In the genomic region with DNA sequence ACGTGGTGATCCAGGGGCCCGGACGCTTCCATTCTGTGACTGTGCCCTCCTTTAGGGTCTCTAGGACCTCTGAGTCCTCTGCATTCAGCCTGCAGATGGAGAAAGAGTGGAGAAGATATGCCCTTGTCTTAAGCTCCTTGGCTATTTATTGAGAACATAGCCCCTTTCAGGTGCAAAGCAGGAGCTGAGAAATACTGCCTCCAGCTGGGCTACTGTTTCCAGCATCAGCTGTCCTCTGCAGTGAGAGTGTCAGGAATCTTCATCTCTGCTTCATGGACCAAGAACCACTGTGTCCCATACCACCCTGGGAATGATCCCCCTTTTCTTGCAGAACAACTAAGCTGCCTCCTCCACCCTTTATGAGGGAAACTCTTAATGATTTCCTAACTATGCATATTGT, we compare ENCODE assay signal across 21 cellular contexts. TPM values are rescaled to one million over a fixed set of nuclear protein-coding genes. Genes with fewer than 3 reads are reported as not detected.
DNase-seq lines count a peak whose midpoint lies in the region; ATAC-seq, FAIRE-seq and TF ChIP-seq lines count a peak whose summit lies in the region.
"Had no signal": no experiment of that assay in that cellular context is flagged by ENCODE, and none has a peak within 500 bp of the region (broad histone marks: within the 10 kb centered on the region; RNA-seq: fewer than 3 reads in every experiment).

No MANE protein-coding gene starts in this region.

- H3K14ac ChIP-seq in H1 (ENCODE audit: insufficient read length) = no peak overlapping the region

- DNase-seq in GM10266 (ENCODE audit: extremely low spot score) (no peak), H1 (ENCODE audit: low read depth in 1 of 2, low spot score in 2 of 2) (no peak), mesendoderm (peak; percentile 4), OCI-M1 (lab: John Stamatoyannopoulos, UW) (no peak), coronary artery (ENCODE audit: low spot score) (no peak)
- DNase-seq in activated CD8-positive, alpha-beta memory T cell treated with anti-CD3 and anti-CD28 coated beads, Interleukin-2, amount 10 ng/mL, durations not matched to agents 7 days and 5 days = no peak
- DNase-seq: AML-193; Caco-2; CD4-positive, alpha-beta T cell; GM23248; HCEC 1CT had no signal

- H2BK120ac ChIP-seq in H1 (replicated peaks; ENCODE audit: low read depth, low read length) (no peak overlapping the region), mesendoderm (ENCODE audit: low read depth, low read length) (no peak overlapping the region)

- H2BK20ac ChIP-seq in H1 (ENCODE audit: low read length) = no peak overlapping the region

- H4K5ac ChIP-seq in H1 (ENCODE audit: insufficient read length, low read depth, low read length) = no peak overlapping the region
- no peak overlapping the region for H4K5ac ChIP-seq in mesendoderm (ENCODE audit: low read length)

- H3K36me3 ChIP-seq in Loucy (ENCODE audit: insufficient read depth, low read length) (no peaks in the 10 kb centered on the region), H1 (ENCODE audit: control insufficient read depth in 2 of 4, insufficient read depth in 4 of 4, low read length in 3 of 4) (no peaks in the 10 kb centered on the region), mesendoderm (ENCODE audit: control insufficient read depth, insufficient read depth, low read length) (no peaks in the 10 kb centered on the region)

- H3K23ac ChIP-seq in H1 (ENCODE audit: insufficient read length) (no peak overlapping the region), mesendoderm (ENCODE audit: low read length) (no peak overlapping the region)

- TF ChIP-seq CTCF in GM10266 (IDR thresholded peaks at IDR 0.05; ENCODE audit: control insufficient read depth, insufficient read depth, low read depth, missing control alignments) (peak; percentile 13), Loucy (conservative IDR thresholded peaks at IDR 0.05; ENCODE audit: low read length) (peak; percentile 23), H1 (IDR thresholded peaks at IDR 0.05; ENCODE audit: control extremely low read depth in 1 of 3, insufficient read depth in 1 of 3, low read depth in 1 of 3, low read length in 3 of 3) (no peak), coronary artery (IDR thresholded peaks at IDR 0.05) (no peak)

- H2BK15ac ChIP-seq in H1 (ENCODE audit: low read length) = no peak overlapping the region
- H2BK15ac ChIP-seq in mesendoderm (replicated peaks; ENCODE audit: low read depth) = no peak overlapping the region

- H3K9ac ChIP-seq in Loucy (ENCODE audit: low read depth, low read length, poor library complexity, severe bottlenecking) (no peak overlapping the region), H1 (replicated peaks in 1 of 4; ENCODE audit: extremely low read depth in 1 of 4, low read depth in 3 of 4, low read length in 3 of 4) (no peak overlapping the region), mesendoderm (ENCODE audit: low read length) (no peak overlapping the region)
- H3K9ac ChIP-seq: GM23248 had no signal

- H3K9me2 ChIP-seq in Loucy (replicated peaks; ENCODE audit: low read depth, low read length) = no peaks in the 10 kb centered on the region

- H2BK12ac ChIP-seq in H1 (ENCODE audit: low read depth, low read length) = no peak overlapping the region

- 95% methylated on average over 3 of the region's 3 CpGs; no CpG with 5 or more reads in 1 of the 2 experiments for WGBS in H1 (ENCODE audit: extremely low coverage in 1 of 2, insufficient coverage in 1 of 2, insufficient read length in 1 of 2, insufficient replicate concordance in 2 of 2, low coverage in 1 of 2, low lambda C conversion rate in 2 of 2, missing lambda C conversion rate in 1 of 2), 2 experiments
- no CpG with 5 or more reads among the region's 3 CpGs for WGBS in mesendoderm (ENCODE audit: extremely low coverage, insufficient coverage, low lambda C conversion rate)

- H3K9me3 ChIP-seq in Loucy (ENCODE audit: insufficient read depth, low read depth, low read length) (no peaks in the 10 kb centered on the region), H1 (ENCODE audit: insufficient read depth in 2 of 2, low read depth in 1 of 2, low read length in 1 of 2) (no peaks in the 10 kb centered on the region)
- H3K9me3 ChIP-seq: A549, Caco-2 had no signal

- POLR2A ChIA-PET in H1 (lab: Charles Lee; ENCODE audit: partially characterized antibody) = no interaction called here

- no peaks in the 10 kb centered on the region for H3K79me1 ChIP-seq in H1 (ENCODE audit: low read depth, low read length)
- no peaks in the 10 kb centered on the region for H3K79me1 ChIP-seq in mesendoderm (ENCODE audit: low read length)

- no peak overlapping the region for H2BK5ac ChIP-seq in H1 (ENCODE audit: low read depth, low read length)
- no peak overlapping the region for H2BK5ac ChIP-seq in mesendoderm (ENCODE audit: low read length)

- H3K4ac ChIP-seq in H1 (replicated peaks; ENCODE audit: insufficient read length, low read depth, low read length) (no peak overlapping the region), mesendoderm (ENCODE audit: low read depth, low read length) (no peak overlapping the region)

- H2AK5ac ChIP-seq in H1 (ENCODE audit: low read depth, low read length) = no peak overlapping the region
- no peak overlapping the region for H2AK5ac ChIP-seq in mesendoderm (ENCODE audit: low read length)

- FAIRE-seq in H1 (lab: Jason Lieb, UNC) = no peak
- FAIRE-seq: A549, D721Med, G401.6, GM12892, GM18507, HepG2 had no signal

- H3K27ac Mint-ChIP-seq in activated CD8-positive, alpha-beta memory T cell treated with anti-CD3 and anti-CD28 coated beads, Interleukin-2, amount 10 ng/mL, durations not matched to agents 7 days and 5 days = no peak overlapping the region
- H3K27ac Mint-ChIP-seq: CD4-positive, alpha-beta T cell; IgD-negative memory B cell had no signal

- peak; percentile 28 to 32; a peak in 1 of 4 replicates for TF ChIP-seq RAD21 in H1 (IDR thresholded peaks at IDR 0.05 in 1 of 2, conservative IDR thresholded peaks at IDR 0.05 in 1 of 2; ENCODE audit: low read depth in 2 of 2, low read length in 2 of 2)

- H3K18ac ChIP-seq in H1 (ENCODE audit: extremely low read depth, low read length) = no peak overlapping the region; the same call in 1 of the 2 replicates
- no peak overlapping the region for H3K18ac ChIP-seq in mesendoderm (ENCODE audit: low read length)

- peaks cover 5% of the 10 kb centered on the region for H3K27me3 Mint-ChIP-seq in activated CD8-positive, alpha-beta memory T cell treated with anti-CD3 and anti-CD28 coated beads, Interleukin-2, amount 10 ng/mL, durations not matched to agents 7 days and 5 days
- H3K27me3 Mint-ChIP-seq: CD4-positive, alpha-beta T cell; IgD-negative memory B cell had no signal

- no peak overlapping the region for H3K4me3 ChIP-seq in Loucy (ENCODE audit: low read length, poor library complexity, severe bottlenecking)
- no peak overlapping the region for H3K4me3 ChIP-seq in H1 (ENCODE audit: extremely low read depth in 1 of 4, insufficient read depth in 2 of 4, low read depth in 3 of 4, low read length in 4 of 4)
- H3K4me3 ChIP-seq in mesendoderm (ENCODE audit: low read length) = no peak overlapping the region
- H3K4me3 ChIP-seq in coronary artery = no peak overlapping the region
- H3K4me3 ChIP-seq: A549, GM23248 had no signal

- H3F3A ChIP-seq in Loucy (ENCODE audit: low read depth) = no peaks in the 10 kb centered on the region

- no peaks in the 10 kb centered on the region for H3K4me1 Mint-ChIP-seq in activated CD8-positive, alpha-beta memory T cell treated with anti-CD3 and anti-CD28 coated beads, Interleukin-2, amount 10 ng/mL, durations not matched to agents 7 days and 5 days
- H3K4me1 Mint-ChIP-seq: IgD-negative memory B cell had no signal

- ATAC-seq in activated CD8-positive, alpha-beta memory T cell treated with anti-CD3 and anti-CD28 coated beads, Interleukin-2, amount 10 ng/mL, durations not matched to agents 7 days and 5 days = no peak
- ATAC-seq: HepG2 had no signal

- no peaks in the 10 kb centered on the region for H3K9me3 Mint-ChIP-seq in activated CD8-positive, alpha-beta memory T cell treated with anti-CD3 and anti-CD28 coated beads, Interleukin-2, amount 10 ng/mL, durations not matched to agents 7 days and 5 days (ENCODE audit: low read depth)
- H3K9me3 Mint-ChIP-seq: CD4-positive, alpha-beta T cell had no signal

- no peaks in the 10 kb centered on the region for H4K20me1 ChIP-seq in Loucy (ENCODE audit: insufficient read depth, low read length, poor library complexity, severe bottlenecking)
- H4K20me1 ChIP-seq in H1 (replicated peaks in 1 of 2; ENCODE audit: control insufficient read depth in 1 of 2, insufficient read depth in 2 of 2, low read length in 2 of 2) = no peaks in the 10 kb centered on the region

- no peak for TF ChIP-seq EP300 in H1 (IDR thresholded peaks at IDR 0.05; ENCODE audit: borderline replicate concordance in 1 of 2, low read depth in 2 of 2, low read length in 2 of 2)

- H2AFZ ChIP-seq in Loucy (ENCODE audit: low read length) (peak overlapping the region; percentile 41), H1 (ENCODE audit: low read length) (no peak overlapping the region)
- H2AFZ ChIP-seq: GM23248 had no signal

- TF ChIP-seq POLR2A in H1 (IDR thresholded peaks at IDR 0.05; ENCODE audit: control extremely low read depth in 1 of 2, low read depth in 2 of 2, low read length in 2 of 2) = no peak

- no peak overlapping the region for H3K4me3 Mint-ChIP-seq in activated CD8-positive, alpha-beta memory T cell treated with anti-CD3 and anti-CD28 coated beads, Interleukin-2, amount 10 ng/mL, durations not matched to agents 7 days and 5 days
- H3K4me3 Mint-ChIP-seq: CD4-positive, alpha-beta T cell; IgD-negative memory B cell had no signal

- no peaks in the 10 kb centered on the region for H3K36me3 Mint-ChIP-seq in activated CD8-positive, alpha-beta memory T cell treated with anti-CD3 and anti-CD28 coated beads, Interleukin-2, amount 10 ng/mL, durations not matched to agents 7 days and 5 days

- H3K79me2 ChIP-seq in Loucy (ENCODE audit: insufficient read depth, low read length) = no peaks in the 10 kb centered on the region
- H3K79me2 ChIP-seq in H1 (ENCODE audit: control insufficient read depth in 1 of 2, insufficient read depth in 2 of 2, low read length in 2 of 2) = no peaks in the 10 kb centered on the region
- no peaks in the 10 kb centered on the region for H3K79me2 ChIP-seq in mesendoderm (ENCODE audit: control insufficient read depth, insufficient read depth, low read length)

- no peaks in the 10 kb centered on the region for H3K27me3 ChIP-seq in Loucy (ENCODE audit: insufficient read depth, low read length, poor library complexity, severe bottlenecking)
- H3K27me3 ChIP-seq in H1 (replicated peaks in 1 of 4; ENCODE audit: control insufficient read depth in 3 of 4, extremely low read depth in 1 of 4, insufficient read depth in 3 of 4, low read length in 3 of 4) = no peaks in the 10 kb centered on the region
- no peaks in the 10 kb centered on the region for H3K27me3 ChIP-seq in mesendoderm (ENCODE audit: insufficient read depth, low read length, poor library complexity)

- H3K4me1 ChIP-seq in Loucy (ENCODE audit: insufficient read depth, low read length, poor library complexity, severe bottlenecking) (no peaks in the 10 kb centered on the region), H1 (replicated peaks in 1 of 4; ENCODE audit: control insufficient read depth in 3 of 4, insufficient read depth in 4 of 4, low read length in 3 of 4) (peaks cover 0 to 3% (median 0%) of the 10 kb centered on the region in 4 experiments; a peak in 1 of 7 replicates), mesendoderm (ENCODE audit: control insufficient read depth, low read depth, low read length) (no peaks in the 10 kb centered on the region)
- H3K4me1 ChIP-seq: A549, Caco-2 had no signal

- no peaks in the 10 kb centered on the region for H3K23me2 ChIP-seq in H1 (ENCODE audit: low read depth, low read length)

- H4K8ac ChIP-seq in H1 (ENCODE audit: extremely low read depth, insufficient read depth, low read length) (no peak overlapping the region), mesendoderm (ENCODE audit: low read depth, low read length) (no peak overlapping the region)

- H3K4me2 ChIP-seq in Loucy (ENCODE audit: low read depth, low read length, poor library complexity, severe bottlenecking) (no peak overlapping the region), H1 (ENCODE audit: insufficient read depth in 1 of 2, low read depth in 2 of 2, low read length in 2 of 2) (no peak overlapping the region), mesendoderm (ENCODE audit: low read length) (no peak overlapping the region)
- H3K4me2 ChIP-seq: A549 had no signal

- H4K91ac ChIP-seq in H1 (replicated peaks; ENCODE audit: insufficient read length, low read length) = no peak overlapping the region

- CTCF ChIA-PET in H1 (lab: Charles Lee; ENCODE audit: partially characterized antibody) = interaction anchor here (0.7 to 1.3 kb wide), 4 partner anchors 10 to 407 kb away, joined by 3 to 4 read pairs (median 3); no protein-coding TSS in a partner anchor
- CTCF ChIA-PET in activated CD8-positive, alpha-beta memory T cell treated with anti-CD3 and anti-CD28 coated beads, Interleukin-2, amount 10 ng/mL, durations not matched to agents 7 days and 5 days (lab: Charles Lee) = interaction anchor here (1.2 kb wide), 1 partner anchor 11 kb away, joined by 3 read pairs; no protein-coding TSS in a partner anchor

- H3K56ac ChIP-seq in H1 (replicated peaks; ENCODE audit: insufficient read length, low read depth, low read length) (no peak overlapping the region), mesendoderm (ENCODE audit: low read length) (no peak overlapping the region)

- H3K27ac ChIP-seq in H1 (ENCODE audit: low read depth, low read length) (no peak overlapping the region), mesendoderm (ENCODE audit: low read depth, low read length) (no peak overlapping the region), coronary artery (no peak overlapping the region)
- H3K27ac ChIP-seq: 22Rv1, A549, C4-2B, GM23248 had no signal

RNA-seq across cellular contexts. Expression of a gene that starts 47.8 kb away (rescaled TPM):
- 25.6 and 25.8 TPM in 2 replicates for total RNA-seq in H1 (2021; fragmentation: NEBNext Ultra II Directional; extraction: Animal tissue kit (Norgen Biotek cat#: 25700))
- polyA plus RNA-seq in H1 (2011; rRNA removed) = 6.0 and 7.9 TPM in 2 replicates
- 9.6 TPM for polyA plus RNA-seq in H1 (2011; cell fraction: cytosol; rRNA removed)
- 28.3 TPM for polyA plus RNA-seq in H1 (2011; cell fraction: nucleus; rRNA removed)
- 9.2 to 19.1 TPM (median 9.8 TPM) in 4 replicates for polyA plus RNA-seq in H1 (2012, experiment 1 of 2)
- polyA plus RNA-seq in H1 (2012, experiment 2 of 2) = 1.5 TPM
- polyA plus RNA-seq in H1 (2013, experiment 1 of 2) = 23.0 TPM
- 20.9 TPM for polyA plus RNA-seq in H1 (2013, experiment 2 of 2)
- 13.1 and 14.3 TPM in 2 replicates for polyA minus RNA-seq in H1 (2011; rRNA and poly(A)+ RNA removed)
- 18.6 TPM for polyA minus RNA-seq in H1 (2011; cell fraction: cytosol; rRNA and poly(A)+ RNA removed)
- polyA minus RNA-seq in H1 (2011; cell fraction: nucleus; rRNA and poly(A)+ RNA removed) = 96.7 TPM
- polyA plus RNA-seq in mesendoderm (2013, experiment 1 of 2) = 12.5 TPM
- 11.2 TPM for polyA plus RNA-seq in mesendoderm (2013, experiment 2 of 2)
- total RNA-seq in activated CD8-positive, alpha-beta memory T cell treated with anti-CD3 and anti-CD28 coated beads, Interleukin-2, amount 10 ng/mL, durations not matched to agents 7 days and 5 days = 10 to 100 TPM; 17.1 to 20.1 TPM

Comparison
In these comparisons a context has a peak if more than half of its experiments do, and no peak if none do; other contexts are left out.
1. CTCF ChIP-seq: peak in GM10266 (single experiment) and Loucy (single experiment); none in H1 (0 of 3) and coronary artery (single experiment).